12 cellular contexts compared by ENCODE assay signal in genomic region chr1:91831132-91831930, GRCh38. TPM values are rescaled to one million over a fixed set of nuclear protein-coding genes. Genes with fewer than 3 reads are reported as not detected.
DNase-seq lines count a peak whose midpoint lies in the region; ATAC-seq and TF ChIP-seq lines count a peak whose summit lies in the region.
"Had no signal": no experiment of that assay in that cellular context is flagged by ENCODE, and none has a peak within 500 bp of the region (broad histone marks: within the 10 kb centered on the region; RNA-seq: fewer than 3 reads in every experiment).

No MANE protein-coding gene starts in this region.

- DNase-seq in heart right ventricle (no peak), cardiac septum (ENCODE audit: low spot score) (no peak), esophagus squamous epithelium (lab: John Stamatoyannopoulos, UW) (no peak), upper lobe of right lung (no peak), HEK293T (ENCODE audit: extremely low spot score) (no peak)
- DNase-seq in stimulated activated naive CD4-positive, alpha-beta T cell treated with Interleukin-2 at 50 U/mL for 16 hours (lab: John Stamatoyannopoulos, UW), result no peak
- DNase-seq: activated naive CD8-positive, alpha-beta T cell treated with anti-CD3 and anti-CD28 coated beads, Interleukin-2, amount 10 ng/mL, durations not matched to agents 7 days and 5 days had no signal

- ATAC-seq in heart right ventricle, result no peak
- no peak for ATAC-seq in upper lobe of right lung
- ATAC-seq in GM21576 (IDR thresholded peaks at IDR 0.05; ENCODE audit: unreplicated experiment), result no peak

- intact Hi-C loops in heart right ventricle (cut with DNase I) (loop anchor here in 2 of 10 donors (2.0 to 5.0 kb wide), 2 partner anchors 46 to 53 kb away; no protein-coding TSS in a partner anchor), cardiac septum (cut with DNase I) (loop anchor here (2.0 to 5.0 kb wide), 2 partner anchors 13 to 96 kb away; no protein-coding TSS in a partner anchor), esophagus squamous epithelium (cut with DNase I) (no loop called here), upper lobe of right lung (cut with DNase I) (no loop called here)

- no peaks in the 10 kb centered on the region for H3K9me3 ChIP-seq in heart right ventricle
- H3K9me3 ChIP-seq in esophagus squamous epithelium, result no peaks in the 10 kb centered on the region
- no peaks in the 10 kb centered on the region for H3K9me3 ChIP-seq in muscle layer of duodenum (ENCODE audit: control insufficient read depth in 1 of 2, low read length in 2 of 2)
- H3K9me3 ChIP-seq in upper lobe of right lung, result no peaks in the 10 kb centered on the region
- H3K9me3 ChIP-seq: HAP-1 had no signal

- H3K4me3 ChIP-seq in heart right ventricle (no peak overlapping the region), esophagus squamous epithelium (no peak overlapping the region), muscle layer of duodenum (ENCODE audit: low read depth in 1 of 2, low read length in 2 of 2) (peak overlapping the region in 1 of 2 donors; percentile 15), upper lobe of right lung (no peak overlapping the region)
- H3K4me3 ChIP-seq: HAP-1, skin epidermis had no signal

- TF ChIP-seq CTCF in heart right ventricle (IDR thresholded peaks at IDR 0.05) (no peak), esophagus squamous epithelium (IDR thresholded peaks at IDR 0.05) (no peak), upper lobe of right lung (IDR thresholded peaks at IDR 0.05) (no peak)

- H3K36me3 ChIP-seq in heart right ventricle (no peaks in the 10 kb centered on the region), esophagus squamous epithelium (no peaks in the 10 kb centered on the region), muscle layer of duodenum (ENCODE audit: control insufficient read depth in 1 of 2, insufficient read depth in 2 of 2, low read length in 2 of 2) (no peaks in the 10 kb centered on the region), upper lobe of right lung (no peaks in the 10 kb centered on the region)
- H3K36me3 ChIP-seq: HAP-1 had no signal

- 66 to 69% methylated on average over 8 of the region's 8 CpGs for WGBS in heart right ventricle, 2 donors
- WGBS in esophagus squamous epithelium, 2 donors, result 31 to 50% methylated on average over 8 of the region's 8 CpGs

- H3K27ac ChIP-seq in heart right ventricle (peak overlapping the region in 9 of 10 donors; percentile 56 to 88 (median 80)), esophagus squamous epithelium (peak overlapping the region in 3 of 4 donors; percentile 72 to 83 (median 80)), muscle layer of duodenum (ENCODE audit: low read length) (peak overlapping the region; percentile 77), upper lobe of right lung (peak overlapping the region; percentile 72)

- POLR2A ChIA-PET in HEK293T (lab: Yijun Ruan, JAX), result interaction anchor here (1.1 kb wide), 1 partner anchor 12 kb away, joined by 4 read pairs; no protein-coding TSS in a partner anchor

- CTCF ChIA-PET in HEK293T (lab: Yijun Ruan, JAX), result no interaction called here

- peaks cover 17 to 61% (median 42%) of the 10 kb centered on the region in 9 donors for H3K4me1 ChIP-seq in heart right ventricle
- peaks cover 25 to 65% (median 46%) of the 10 kb centered on the region in 3 donors for H3K4me1 ChIP-seq in esophagus squamous epithelium
- peaks cover 22 to 59% of the 10 kb centered on the region in 2 donors for H3K4me1 ChIP-seq in muscle layer of duodenum (ENCODE audit: control insufficient read depth in 1 of 2, insufficient read depth in 2 of 2, low read length in 2 of 2)
- peaks cover 42% of the 10 kb centered on the region for H3K4me1 ChIP-seq in upper lobe of right lung
- H3K4me1 ChIP-seq: HAP-1 had no signal

- no peaks in the 10 kb centered on the region for H3K27me3 ChIP-seq in heart right ventricle
- H3K27me3 ChIP-seq in esophagus squamous epithelium, result no peaks in the 10 kb centered on the region
- no peaks in the 10 kb centered on the region for H3K27me3 ChIP-seq in muscle layer of duodenum (ENCODE audit: low read depth, low read length)
- no peaks in the 10 kb centered on the region for H3K27me3 ChIP-seq in upper lobe of right lung

- TF ChIP-seq POLR2A in esophagus squamous epithelium (IDR thresholded peaks at IDR 0.05), result no peak

TF ChIP-seq in HEK293T, 16 proteins besides CTCF, POLR2A, EP300 and RAD21:
- TF ChIP-seq ARNT (IDR thresholded peaks at IDR 0.05) (no peak), HDGF (IDR thresholded peaks at IDR 0.05; ENCODE audit: borderline replicate concordance) (no peak), CTBP1 (IDR thresholded peaks at IDR 0.05; ENCODE audit: borderline replicate concordance) (no peak), FOXA1 (IDR thresholded peaks at IDR 0.05) (no peak)

RNA-seq across cellular contexts. Expression of gene TGFBR3, which starts 54.6 kb away (rescaled TPM):
- total RNA-seq in heart right ventricle (10 to 100 TPM; 11.9 to 36.7 (median 26.4) TPM), cardiac septum (12.6 TPM), esophagus squamous epithelium (100 to 1,000 TPM in 1 of 4 donors, 10 to 100 TPM in 3; 11.3 to 119 (median 30.7) TPM), upper lobe of right lung (55.9 TPM)
- polyA plus RNA-seq in heart right ventricle, result 10 to 100 TPM in 1 of 2 donors, 1 to 10 TPM in 1; 6.6 to 11.2 TPM
- total RNA-seq: OCI-LY7 had no signal
